8 cellular contexts compared by ENCODE assay signal in the genomic region with DNA sequence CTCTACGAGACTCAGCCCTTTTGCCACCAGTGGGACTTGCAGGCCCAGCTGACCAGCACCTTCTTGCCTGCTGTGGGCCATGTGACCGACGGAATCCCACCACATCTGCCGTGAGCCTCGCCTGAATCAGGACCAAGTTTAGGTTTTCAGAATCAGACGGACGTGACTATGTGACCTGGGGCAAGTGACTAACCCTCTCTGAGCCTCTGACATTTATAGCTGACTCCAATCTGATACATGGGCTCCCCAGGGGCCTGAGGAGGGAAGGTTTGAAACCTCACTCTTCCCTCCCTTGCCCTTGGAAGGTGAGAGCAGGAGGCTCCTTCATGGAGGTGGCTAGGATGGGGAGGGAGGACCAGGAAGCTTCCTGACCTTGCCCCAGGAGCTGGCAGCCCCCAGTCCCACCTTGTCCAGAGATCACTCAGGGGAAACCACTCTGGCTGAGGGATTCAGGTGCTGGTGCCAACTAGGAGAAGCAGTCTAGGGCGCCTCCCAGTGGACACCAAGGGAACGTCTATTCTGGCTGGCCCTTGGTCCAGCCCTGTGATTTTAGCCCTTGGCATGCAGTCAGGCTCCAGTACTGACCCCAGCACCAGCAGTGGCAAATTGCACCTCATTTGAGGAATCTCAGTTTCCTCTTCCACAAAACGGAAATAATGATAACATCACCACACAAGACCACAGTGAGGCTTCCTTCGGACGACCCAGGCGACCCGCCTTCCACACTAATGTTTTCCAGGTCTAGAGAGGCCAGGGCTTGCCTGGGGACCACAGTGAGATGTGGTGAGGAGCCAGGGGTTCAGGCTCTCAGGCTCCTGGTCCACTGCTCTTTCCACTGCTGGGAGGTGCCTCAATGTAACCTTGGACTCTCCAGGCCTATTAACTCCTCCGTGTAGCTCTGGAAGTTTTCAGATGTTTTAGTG. TPM values are rescaled to one million over a fixed set of nuclear protein-coding genes. Genes with fewer than 3 reads are reported as not detected.
A peak's percentile ranks its signal among the peaks of the same experiment; 100 is the strongest.
DNase-seq lines count a peak whose midpoint lies in the region; ATAC-seq, FAIRE-seq and TF ChIP-seq lines count a peak whose summit lies in the region.

No MANE protein-coding gene starts in this region.

- ATAC-seq in activated CD4-positive, CD25-positive, alpha-beta regulatory T cell treated with anti-CD3 and anti-CD28 coated beads, Interleukin-2, amount 50 U/mL, for 24 hours = no peak

- peak; percentile 63 to 82 (median 74) for TF ChIP-seq CTCF in uterus (IDR thresholded peaks at IDR 0.05)

- no peaks in the 10 kb centered on the region for H3K36me3 ChIP-seq in uterus

- no peaks in the 10 kb centered on the region for H3K9me3 ChIP-seq in uterus

- intact Hi-C loops in uterus (cut with DNase I; ENCODE audit: low total_unique reads) = no loop called here

- DNase-seq in activated CD4-positive, CD25-positive, alpha-beta regulatory T cell treated with anti-CD3 and anti-CD28 coated beads, Interleukin-2, amount 50 U/mL, for 72 hours = peak; percentile 50
- DNase-seq in NCI-H146 treated with DMSO at 0.1 percent for 48 hours (lab: John Stamatoyannopoulos, UW; ENCODE audit: unreplicated experiment) (peak; percentile 43), epithelial cell of prostate (ENCODE audit: low read depth, low spot score) (no peak), myocyte (ENCODE audit: low read depth) (peak; percentile 80), uterus (peak; percentile 69 to 83), GM19239 (ENCODE audit: insufficient read length, low spot score) (no peak)
- DNase-seq in activated CD4-positive, alpha-beta T cell treated with anti-CD3 and anti-CD28 coated beads for 4 hours = peak; percentile 16 to 22

- no peak for TF ChIP-seq POLR2A in uterus (IDR thresholded peaks at IDR 0.05)

- peak overlapping the region; percentile 62 for H3K27ac ChIP-seq in epithelial cell of prostate
- no peak overlapping the region for H3K27ac ChIP-seq in uterus

- H3K4me3 ChIP-seq in uterus = no peak overlapping the region

- no peak for FAIRE-seq in GM19239 (lab: Jason Lieb, UNC)

- no peaks in the 10 kb centered on the region for H3K4me1 ChIP-seq in uterus

- H3K27me3 ChIP-seq in uterus = no peaks in the 10 kb centered on the region

RNA-seq across cellular contexts. Expression of a gene that starts 47.2 kb away (rescaled TPM):
- 6.0 and 13.9 TPM in 2 replicates for total RNA-seq in myocyte
- 1.6 TPM for polyA plus RNA-seq in myocyte (2012)
- total RNA-seq in uterus = 1 to 10 TPM; 2.1 to 10.0 (median 5.9) TPM

RNA-seq across cellular contexts. Expression of a gene that starts 52.1 kb away (rescaled TPM):
- total RNA-seq in myocyte (2.9 and 4.3 TPM in 2 replicates), uterus (1 to 10 TPM in 2 of 4 donors, under 1 TPM in 2; 0.29 to 5.4 (median 1.9) TPM)
- 2.3 TPM for polyA plus RNA-seq in myocyte (2012)

Comparison
In these comparisons a context has a peak if more than half of its experiments do, and no peak if none do; other contexts are left out.
1. DNase-seq: peak in activated CD4-positive, CD25-positive, alpha-beta regulatory T cell treated with anti-CD3 and anti-CD28 coated beads, Interleukin-2, amount 50 U/mL, for 72 hours (single experiment), NCI-H146 treated with DMSO at 0.1 percent for 48 hours (single experiment), activated CD4-positive, alpha-beta T cell treated with anti-CD3 and anti-CD28 coated beads for 4 hours (2 of 2), myocyte (single experiment) and uterus (2 of 2); none in epithelial cell of prostate (single experiment) and GM19239 (single experiment).